ENCODE assay signal across 22 cellular contexts in genomic region chr2:120431386-120432292, GRCh38.
DNase-seq lines count a peak whose midpoint lies in the region; TF ChIP-seq lines count a peak whose summit lies in the region.
"Had no signal": no experiment of that assay in that cellular context is flagged by ENCODE, and none has a peak within 500 bp of the region (broad histone marks: within the 10 kb centered on the region; RNA-seq: fewer than 3 reads in every experiment).

No MANE protein-coding gene starts in this region.

- H3K4me1 ChIP-seq in endodermal cell (ENCODE audit: control insufficient read depth, insufficient read depth, low read length) (no peaks in the 10 kb centered on the region), spleen (no peaks in the 10 kb centered on the region)
- H3K4me1 ChIP-seq: SJSA1 had no signal

- no peaks in the 10 kb centered on the region for H3K36me3 ChIP-seq in endodermal cell (ENCODE audit: control insufficient read depth, insufficient read depth, low read length)
- H3K36me3 ChIP-seq in spleen = no peaks in the 10 kb centered on the region
- H3K36me3 ChIP-seq: SJSA1 had no signal

- no peaks in the 10 kb centered on the region for H3K9me3 Mint-ChIP-seq in endodermal cell
- H3K9me3 Mint-ChIP-seq: CD4-positive, CD25-positive, alpha-beta regulatory T cell; HFFc6 had no signal

- no peak overlapping the region for H3K4me3 ChIP-seq in endodermal cell (ENCODE audit: low read length)
- no peak overlapping the region for H3K4me3 ChIP-seq in spleen
- H3K4me3 ChIP-seq: SJSA1 had no signal

- peaks cover 33% of the 10 kb centered on the region for H3K27me3 ChIP-seq in endodermal cell (ENCODE audit: control insufficient read depth, insufficient read depth, low read length, poor library complexity, severe bottlenecking)
- H3K27me3 ChIP-seq in spleen (replicated peaks in 1 of 7) = peaks cover 0 to 41% (median 0%) of the 10 kb centered on the region in 7 donors

- peaks cover 25% of the 10 kb centered on the region for H3K27me3 Mint-ChIP-seq in endodermal cell (ENCODE audit: insufficient read depth)
- H3K27me3 Mint-ChIP-seq: CD4-positive, CD25-positive, alpha-beta regulatory T cell had no signal

- no peak overlapping the region for H3K9ac ChIP-seq in endodermal cell (ENCODE audit: extremely low read depth, low read length, poor library complexity, severe bottlenecking)

- no peaks in the 10 kb centered on the region for H3K36me3 Mint-ChIP-seq in endodermal cell (ENCODE audit: low read depth)
- H3K36me3 Mint-ChIP-seq: CD4-positive, CD25-positive, alpha-beta regulatory T cell had no signal

- WGBS in endodermal cell (ENCODE audit: insufficient coverage in 1 of 2, insufficient read length in 1 of 2), 2 experiments = 92 to 97% methylated on average over 18 to 20 of the region's 20 CpGs
- 85 to 88% (median 86%) methylated on average over 14 to 20 of the region's 20 CpGs for WGBS in spleen, 5 donors

- no peak for TF ChIP-seq CTCF in endodermal cell (conservative IDR thresholded peaks at IDR 0.05)
- no peak for TF ChIP-seq CTCF in spleen (IDR thresholded peaks at IDR 0.05 in 8 of 11, conservative IDR thresholded peaks at IDR 0.05 in 3 of 11)

- H3K27ac ChIP-seq in endodermal cell (ENCODE audit: low read depth, low read length) = no peak overlapping the region
- no peak overlapping the region for H3K27ac ChIP-seq in spleen
- H3K27ac ChIP-seq: SJSA1 had no signal

- H3K4me1 Mint-ChIP-seq in endodermal cell = peaks cover 7% of the 10 kb centered on the region
- H3K4me1 Mint-ChIP-seq: CD4-positive, CD25-positive, alpha-beta regulatory T cell had no signal

- H3K4me3 Mint-ChIP-seq in endodermal cell = no peak overlapping the region
- H3K4me3 Mint-ChIP-seq: CD4-positive, CD25-positive, alpha-beta regulatory T cell; HFFc6 had no signal

- TF ChIP-seq POLR2A in spleen (IDR thresholded peaks at IDR 0.05) = no peak

- DNase-seq in activated CD8-positive, alpha-beta memory T cell treated with anti-CD3 and anti-CD28 coated beads, Interleukin-2, amount 50 U/mL, for 48 hours = peak; percentile 30
- no peak for DNase-seq in activated CD8-positive, alpha-beta memory T cell treated with anti-CD3 and anti-CD28 coated beads, Interleukin-2, amount 50 U/mL, for 4 hours
- peak; percentile 32 for DNase-seq in endodermal cell
- DNase-seq in spleen = peak; percentile 51
- DNase-seq in SW480 (ENCODE audit: low spot score) = no peak
- DNase-seq in HCEC 1CT = no peak
- DNase-seq in SW 1271 (lab: John Stamatoyannopoulos, UW) = no peak
- DNase-seq: 8988T; ACHN; CD4-positive, CD25-positive, alpha-beta regulatory T cell; DMS153; DND-41; HFFc6; Karpas-422; NCI-H1105; NCI-H1436 treated with DMSO at 0.1 percent for 48 hours; NCI-H187 treated with DMSO at 0.1 percent for 48 hours; NCI-H524; NCI-H748 treated with DMSO at 0.1 percent for 48 hours; PC-3; Right ventricle myocardium superior had no signal

- no peaks in the 10 kb centered on the region for H3K9me3 ChIP-seq in endodermal cell (ENCODE audit: control insufficient read depth, low read length)
- no peaks in the 10 kb centered on the region for H3K9me3 ChIP-seq in spleen
- H3K9me3 ChIP-seq: SJSA1 had no signal

- intact Hi-C loops in spleen (cut with DNase I; ENCODE audit: low total_unique reads) = no loop called here

- no peak overlapping the region for H3K27ac Mint-ChIP-seq in endodermal cell
- H3K27ac Mint-ChIP-seq: CD4-positive, CD25-positive, alpha-beta regulatory T cell; HFFc6 had no signal

Comparison
In these comparisons a context has a peak if more than half of its experiments do, and no peak if none do; other contexts are left out.
1. DNase-seq: peak in activated CD8-positive, alpha-beta memory T cell treated with anti-CD3 and anti-CD28 coated beads, Interleukin-2, amount 50 U/mL, for 48 hours (single experiment), endodermal cell (single experiment) and spleen (single experiment); none in activated CD8-positive, alpha-beta memory T cell treated with anti-CD3 and anti-CD28 coated beads, Interleukin-2, amount 50 U/mL, for 4 hours (single experiment), SW480 (single experiment), HCEC 1CT (single experiment) and SW 1271 (0 of 2).